8 cellular contexts compared by ENCODE assay signal in the genomic region with DNA sequence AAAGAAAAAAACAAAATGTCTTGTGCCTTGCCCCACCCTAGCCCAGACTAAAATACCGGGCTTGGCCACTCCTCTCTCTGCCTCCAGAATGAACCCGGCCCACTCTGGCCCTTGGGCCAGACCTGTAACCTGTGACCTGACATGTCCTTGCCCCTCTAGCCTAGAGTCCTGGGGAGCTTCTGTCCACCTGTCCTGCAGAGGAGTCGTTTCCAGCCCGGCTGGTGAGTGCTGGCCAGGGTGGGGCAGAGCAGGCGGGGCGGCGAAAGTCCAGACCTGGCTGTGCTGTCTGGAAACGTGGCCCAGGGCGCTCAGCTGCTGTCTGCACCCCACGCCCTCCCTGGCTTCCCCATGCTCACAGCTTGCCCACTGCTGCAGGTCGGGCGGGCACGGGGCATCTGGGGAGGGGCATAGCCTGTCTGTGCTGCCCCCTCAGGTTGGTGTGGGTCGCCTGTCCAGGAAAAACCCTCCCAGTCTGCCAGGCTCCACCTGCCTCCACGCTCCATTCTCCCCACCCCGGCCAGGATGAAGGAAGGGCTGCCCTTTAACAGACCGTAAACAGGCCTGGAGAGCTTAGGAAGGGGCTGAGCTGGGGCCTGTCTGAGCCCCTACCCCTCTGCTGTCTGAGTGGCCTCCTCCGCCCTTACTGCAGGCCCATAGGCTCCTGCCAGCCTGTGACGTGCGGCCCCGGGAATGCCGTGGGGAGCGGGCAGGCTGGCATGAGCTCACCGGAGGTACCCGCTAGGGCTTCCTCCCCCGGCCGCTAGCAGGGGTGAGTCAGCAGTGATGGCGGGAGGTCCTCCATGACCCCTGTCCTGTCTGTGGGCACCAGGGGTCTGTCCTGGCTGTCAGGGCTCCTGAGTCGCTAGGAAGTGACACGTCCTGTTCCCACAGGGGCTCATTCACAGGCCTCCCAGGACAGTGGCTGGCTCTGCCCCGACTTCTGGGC. TPM values are rescaled to one million over a fixed set of nuclear protein-coding genes. Genes with fewer than 3 reads are reported as not detected.
DNase-seq lines count a peak whose midpoint lies in the region; ATAC-seq and TF ChIP-seq lines count a peak whose summit lies in the region.
"Had no signal": no experiment of that assay in that cellular context is flagged by ENCODE, and none has a peak within 500 bp of the region (broad histone marks: within the 10 kb centered on the region; RNA-seq: fewer than 3 reads in every experiment).

No MANE protein-coding gene starts in this region.

- H3K27me3 ChIP-seq in HAP-1 (ENCODE audit: low read depth), result no peaks in the 10 kb centered on the region

- H3K4me3 Mint-ChIP-seq in WTC11 (peak overlapping the region; percentile 73), progenitor cell of endocrine pancreas (ENCODE audit: low read depth) (peak overlapping the region; percentile 68)

- in situ Hi-C loops in HAP-1 (cut with MboI; ENCODE audit: low sequenced_read_pairs), result no loop called here

- peaks cover 35% of the 10 kb centered on the region for H3K4me1 ChIP-seq in HAP-1

- POLR2A ChIA-PET in WTC11 (lab: Charles Lee), result interaction anchor here (0.7 to 2.3 kb wide), 3 partner anchors 8 to 25 kb away, joined by 3 to 6 read pairs (median 4); a partner anchor contains a TSS

- ATAC-seq in WTC11 (no peak), HG03159 (IDR thresholded peaks at IDR 0.05; ENCODE audit: unreplicated experiment) (no peak)

- H3K9me3 ChIP-seq in HAP-1, result no peaks in the 10 kb centered on the region

- CTCF ChIA-PET in WTC11 (lab: Charles Lee), result interaction anchor here (1.0 to 7.7 kb wide), 5 partner anchors 8 to 88 kb away, joined by 3 to 82 read pairs (median 3); a partner anchor contains a TSS

- peaks cover 42% of the 10 kb centered on the region for H3K36me3 ChIP-seq in HAP-1 (replicated peaks)

- H3K36me3 Mint-ChIP-seq in WTC11 (peaks cover 9% of the 10 kb centered on the region), progenitor cell of endocrine pancreas (ENCODE audit: insufficient read depth) (no peaks in the 10 kb centered on the region)

- DNase-seq in HAP-1 (ENCODE audit: low spot score in 2 of 2) (no peak), WTC11 (ENCODE audit: low spot score) (no peak), fibroblast of villous mesenchyme (ENCODE audit: low read depth) (peak; percentile 71), progenitor cell of endocrine pancreas (ENCODE audit: low spot score, unreplicated experiment) (no peak), NAMALWA (ENCODE audit: low spot score) (no peak), germinal center (ENCODE audit: low spot score) (no peak)

- H3K4me1 Mint-ChIP-seq in WTC11 (peaks cover 26% of the 10 kb centered on the region), progenitor cell of endocrine pancreas (ENCODE audit: low read depth) (peaks cover 6% of the 10 kb centered on the region)

- H3K9me3 Mint-ChIP-seq in WTC11 (no peaks in the 10 kb centered on the region), progenitor cell of endocrine pancreas (ENCODE audit: low read depth) (no peaks in the 10 kb centered on the region)
- H3K9me3 Mint-ChIP-seq: T-helper 1 cell treated with Interleukin-12 subunit alpha and Interleukin-12 subunit beta and Interleukin-4 antibody, amounts not matched to agents 30 μg/mL and 1 μg/mL, for 36 hours had no signal

- TF ChIP-seq CTCF in WTC11 (IDR thresholded peaks at IDR 0.05) (no peak), fibroblast of villous mesenchyme (IDR thresholded peaks at IDR 0.05; ENCODE audit: insufficient read depth, low read depth, low read length) (no peak), progenitor cell of endocrine pancreas (IDR thresholded peaks at IDR 0.05; ENCODE audit: unreplicated experiment) (no peak)

- no peak overlapping the region for H3K27ac Mint-ChIP-seq in WTC11
- peak overlapping the region; percentile 59 for H3K27ac Mint-ChIP-seq in progenitor cell of endocrine pancreas
- H3K27ac Mint-ChIP-seq: T-helper 1 cell treated with Interleukin-12 subunit alpha and Interleukin-12 subunit beta and Interleukin-4 antibody, amounts not matched to agents 30 μg/mL and 1 μg/mL, for 36 hours had no signal

- H3K4me3 ChIP-seq in HAP-1 (peak overlapping the region; percentile 66), fibroblast of villous mesenchyme (ENCODE audit: low read depth, low read length) (peak overlapping the region; percentile 40)

- H3K27me3 Mint-ChIP-seq in WTC11 (ENCODE audit: low read depth), result peaks cover 18% of the 10 kb centered on the region
- H3K27me3 Mint-ChIP-seq in progenitor cell of endocrine pancreas, result peaks cover 14% of the 10 kb centered on the region

TF ChIP-seq in WTC11, 78 proteins besides CTCF, POLR2A, EP300 and RAD21:
- TF ChIP-seq ETV6 (CRISPR knock-in tag; IDR thresholded peaks at IDR 0.05) (no peak), ZNF396 (CRISPR knock-in tag; IDR thresholded peaks at IDR 0.05; ENCODE audit: borderline replicate concordance) (no peak), ESRRA (CRISPR knock-in tag; IDR thresholded peaks at IDR 0.05; ENCODE audit: borderline replicate concordance) (no peak), ZNF219 (CRISPR knock-in tag; IDR thresholded peaks at IDR 0.05; ENCODE audit: borderline replicate concordance) (no peak), NFYB (CRISPR knock-in tag; conservative IDR thresholded peaks at IDR 0.05; ENCODE audit: low read depth) (no peak), CBFB (CRISPR knock-in tag; IDR thresholded peaks at IDR 0.05; ENCODE audit: low read depth) (no peak), CREB1 (CRISPR knock-in tag; IDR thresholded peaks at IDR 0.05) (no peak)

RNA-seq across cellular contexts. Expression of a gene that starts 1.9 kb away (rescaled TPM):
- 115 to 127 TPM (median 116 TPM) in 3 replicates for total RNA-seq in WTC11 (2021)
- 218 and 295 TPM in 2 replicates for total RNA-seq in fibroblast of villous mesenchyme
- total RNA-seq in progenitor cell of endocrine pancreas, result 154 and 160 TPM in 2 replicates

RNA-seq across cellular contexts. Expression of a gene that starts 6.9 kb away (rescaled TPM):
- total RNA-seq in WTC11 (2021), result 46.5 to 58.6 TPM (median 55.9 TPM) in 3 replicates
- total RNA-seq in fibroblast of villous mesenchyme, result 0.43 and 0.97 TPM in 2 replicates
- 50.9 and 52.9 TPM in 2 replicates for total RNA-seq in progenitor cell of endocrine pancreas

RNA-seq across cellular contexts. Expression of a gene that starts 7.7 kb away (rescaled TPM):
- total RNA-seq in WTC11 (2021), result 138 to 152 TPM (median 144 TPM) in 3 replicates
- total RNA-seq in fibroblast of villous mesenchyme, result 92.4 and 120 TPM in 2 replicates
- 89.6 and 97.9 TPM in 2 replicates for total RNA-seq in progenitor cell of endocrine pancreas

RNA-seq across cellular contexts. Expression of a gene that starts 8.0 kb away (rescaled TPM):
- 92.8 to 95.2 TPM (median 94.3 TPM) in 3 replicates for total RNA-seq in WTC11 (2021)
- total RNA-seq in fibroblast of villous mesenchyme, result 113 and 126 TPM in 2 replicates
- 24.9 and 27.7 TPM in 2 replicates for total RNA-seq in progenitor cell of endocrine pancreas

RNA-seq across cellular contexts. Expression of a gene that starts 15.9 kb away (rescaled TPM):
- total RNA-seq in WTC11 (2021), result 66.5 to 83.4 TPM (median 81.9 TPM) in 3 replicates
- total RNA-seq in fibroblast of villous mesenchyme, result 23.5 and 28.5 TPM in 2 replicates
- total RNA-seq in progenitor cell of endocrine pancreas, result 47.3 and 51.1 TPM in 2 replicates

Comparison
In these comparisons a context has a peak if more than half of its experiments do, and no peak if none do; other contexts are left out.
1. RNA of a gene that starts 6.9 kb away (total RNA-seq): 50.9 to 52.9 TPM in progenitor cell of endocrine pancreas and 46.5 to 58.6 TPM in WTC11; 0.43 to 0.97 TPM in fibroblast of villous mesenchyme; every median in the first group is over 10 times any median in the second.